In genomic region chr1:171424494-171424893, GRCh38 we compare ENCODE assay signal across 1 cellular context.
TF ChIP-seq lines count a peak whose summit lies in the region.

No MANE protein-coding gene starts in this region.

TF ChIP-seq in WTC11, 78 proteins besides CTCF, POLR2A, EP300 and RAD21 (continued from another document):
- TF ChIP-seq HMGXB4 (CRISPR knock-in tag; IDR thresholded peaks at IDR 0.05) (no peak), JUN (CRISPR knock-in tag; IDR thresholded peaks at IDR 0.05) (no peak), EMX1 (CRISPR knock-in tag; IDR thresholded peaks at IDR 0.05) (no peak), TP53 (CRISPR knock-in tag; IDR thresholded peaks at IDR 0.05) (no peak)
- TF ChIP-seq, protein P1, sequence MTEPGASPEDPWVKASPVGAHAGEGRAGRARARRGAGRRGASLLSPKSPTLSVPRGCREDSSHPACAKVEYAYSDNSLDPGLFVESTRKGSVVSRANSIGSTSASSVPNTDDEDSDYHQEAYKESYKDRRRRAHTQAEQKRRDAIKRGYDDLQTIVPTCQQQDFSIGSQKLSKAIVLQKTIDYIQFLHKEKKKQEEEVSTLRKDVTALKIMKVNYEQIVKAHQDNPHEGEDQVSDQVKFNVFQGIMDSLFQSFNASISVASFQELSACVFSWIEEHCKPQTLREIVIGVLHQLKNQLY (CRISPR knock-in tag; IDR thresholded peaks at IDR 0.05) = no peak
- TF ChIP-seq, protein P2, sequence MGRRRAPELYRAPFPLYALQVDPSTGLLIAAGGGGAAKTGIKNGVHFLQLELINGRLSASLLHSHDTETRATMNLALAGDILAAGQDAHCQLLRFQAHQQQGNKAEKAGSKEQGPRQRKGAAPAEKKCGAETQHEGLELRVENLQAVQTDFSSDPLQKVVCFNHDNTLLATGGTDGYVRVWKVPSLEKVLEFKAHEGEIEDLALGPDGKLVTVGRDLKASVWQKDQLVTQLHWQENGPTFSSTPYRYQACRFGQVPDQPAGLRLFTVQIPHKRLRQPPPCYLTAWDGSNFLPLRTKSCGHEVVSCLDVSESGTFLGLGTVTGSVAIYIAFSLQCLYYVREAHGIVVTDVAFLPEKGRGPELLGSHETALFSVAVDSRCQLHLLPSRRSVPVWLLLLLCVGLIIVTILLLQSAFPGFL (CRISPR knock-in tag; IDR thresholded peaks at IDR 0.05; ENCODE audit: borderline replicate concordance) = no peak
